8 cellular contexts compared by ENCODE assay signal in genomic region chr11:10302294-10302743, GRCh38. TPM values are rescaled to one million over a fixed set of nuclear protein-coding genes. Genes with fewer than 3 reads are reported as not detected.
DNase-seq lines count a peak whose midpoint lies in the region; ATAC-seq and TF ChIP-seq lines count a peak whose summit lies in the region.

No MANE protein-coding gene starts in this region.

- peak overlapping the region in 1 of 2 experiments; percentile 73 for H3K14ac ChIP-seq in mesenchymal stem cell (ENCODE audit: low read length in 2 of 2)

- H4K8ac ChIP-seq in mesenchymal stem cell (ENCODE audit: low read length) = peak overlapping the region; percentile 78

- H3K36me3 ChIP-seq in mesenchymal stem cell (ENCODE audit: control insufficient read depth in 1 of 2, insufficient read depth in 2 of 2, low read depth in 1 of 2, low read length in 2 of 2) = peaks cover 19 to 37% of the 10 kb centered on the region in 2 experiments

- H4K91ac ChIP-seq in mesenchymal stem cell (ENCODE audit: low read length) = peak overlapping the region; percentile 98

- peak overlapping the region; percentile 73 to 94 for H3K4ac ChIP-seq in mesenchymal stem cell (ENCODE audit: low read depth in 1 of 2, low read length in 2 of 2)

- H3K9me3 ChIP-seq in mesenchymal stem cell (ENCODE audit: control insufficient read depth, low read length) = peaks cover 3% of the 10 kb centered on the region

- H3K4me1 ChIP-seq in mesenchymal stem cell (ENCODE audit: control insufficient read depth, insufficient read depth, low read depth, low read length) = peaks cover 6% of the 10 kb centered on the region

- peak overlapping the region; percentile 58 for H2BK120ac ChIP-seq in mesenchymal stem cell (ENCODE audit: low read depth, low read length)

- H3K36me3 Mint-ChIP-seq in IgD-negative memory B cell = no peaks in the 10 kb centered on the region

- H3K23ac ChIP-seq in mesenchymal stem cell (ENCODE audit: low read length in 2 of 2) = peak overlapping the region in 1 of 2 experiments; percentile 85

- peak overlapping the region; percentile 89 for H2BK5ac ChIP-seq in mesenchymal stem cell (ENCODE audit: low read depth, low read length, poor library complexity, severe bottlenecking)

- TF ChIP-seq CTCF in AG09309 (IDR thresholded peaks at IDR 0.05; ENCODE audit: control insufficient read depth, insufficient read depth, low read depth, low read length, missing control alignments) = no peak
- no peak for TF ChIP-seq CTCF in cardiac fibroblast (IDR thresholded peaks at IDR 0.05; ENCODE audit: low read depth, low read length)
- TF ChIP-seq CTCF in GM20000 (IDR thresholded peaks at IDR 0.05; ENCODE audit: extremely low read depth, missing control alignments) = no peak

- peaks cover 3% of the 10 kb centered on the region for H3K79me1 ChIP-seq in mesenchymal stem cell (replicated peaks; ENCODE audit: low read length, poor library complexity, severe bottlenecking)

- peak overlapping the region; percentile 97 for H3K27ac ChIP-seq in mesenchymal stem cell (ENCODE audit: low read length, poor library complexity, severe bottlenecking)

- H2AFZ ChIP-seq in mesenchymal stem cell (ENCODE audit: low read depth, low read length) = no peak overlapping the region

- peak overlapping the region; percentile 92 for H3K4me2 ChIP-seq in mesenchymal stem cell (ENCODE audit: low read length, poor library complexity, severe bottlenecking)

- DNase-seq in AG09309 (ENCODE audit: low read depth) = no peak
- no peak for DNase-seq in cardiac fibroblast (ENCODE audit: low read depth in 2 of 2)
- peak; percentile 69 for DNase-seq in mesenchymal stem cell
- no peak for DNase-seq in GM20000 (ENCODE audit: low spot score)
- DNase-seq in activated CD4-positive, alpha-beta T cell treated with anti-CD3 and anti-CD28 coated beads for 48 hours = no peak

- no peaks in the 10 kb centered on the region for H3K9me3 Mint-ChIP-seq in IgD-negative memory B cell

- peak overlapping the region; percentile 90 to 99 (median 98) for H3K4me3 Mint-ChIP-seq in IgD-negative memory B cell

- H3K4me3 ChIP-seq in AG09309 (ENCODE audit: control insufficient read depth, low read depth, low read length) = peak overlapping the region; percentile 98
- H3K4me3 ChIP-seq in cardiac fibroblast (replicated peaks in 1 of 2; ENCODE audit: low read depth in 2 of 2, low read length in 2 of 2) = peak overlapping the region; percentile 89 to 98
- H3K4me3 ChIP-seq in mesenchymal stem cell (ENCODE audit: insufficient read depth in 1 of 2, low read depth in 1 of 2, low read length in 2 of 2) = peak overlapping the region; percentile 68 to 93

- peak overlapping the region; percentile 93 to 99 for H3K18ac ChIP-seq in mesenchymal stem cell (ENCODE audit: low read depth in 1 of 2, low read length in 2 of 2)

- H2AK5ac ChIP-seq in mesenchymal stem cell (ENCODE audit: low read length, severe bottlenecking) = peak overlapping the region; percentile 91

- 7% methylated on average over 13 of the region's 13 CpGs for WGBS in mesenchymal stem cell

- ATAC-seq in HG02588 (IDR thresholded peaks at IDR 0.05; ENCODE audit: unreplicated experiment) (no peak), GM18502 (IDR thresholded peaks at IDR 0.05; ENCODE audit: poor library complexity, unreplicated experiment) (no peak)

- H3K27me3 ChIP-seq in mesenchymal stem cell (ENCODE audit: control insufficient read depth in 1 of 2, insufficient read depth in 1 of 2, low read length in 2 of 2) = no peaks in the 10 kb centered on the region

- peaks cover 29% of the 10 kb centered on the region for H3K27me3 Mint-ChIP-seq in IgD-negative memory B cell

- H2BK12ac ChIP-seq in mesenchymal stem cell (ENCODE audit: low read length in 2 of 2) = peak overlapping the region; percentile 64 to 99

- peak overlapping the region; percentile 96 for H2BK15ac ChIP-seq in mesenchymal stem cell (ENCODE audit: low read depth, poor library complexity, severe bottlenecking)

- peak overlapping the region; percentile 21 to 96 (median 91) for H3K27ac Mint-ChIP-seq in IgD-negative memory B cell

- H3K9ac ChIP-seq in mesenchymal stem cell (ENCODE audit: low read length) = peak overlapping the region; percentile 100

- peaks cover 11 to 24% (median 19%) of the 10 kb centered on the region in 3 donors for H3K4me1 Mint-ChIP-seq in IgD-negative memory B cell

RNA-seq across cellular contexts. Expression of gene ADM, which starts 2.6 kb away (rescaled TPM):
- polyA plus RNA-seq in IgD-negative memory B cell = 0.14 TPM
- 90.3 TPM for polyA plus RNA-seq in mesenchymal stem cell (2013, experiment 1 of 2)
- 87.3 TPM for polyA plus RNA-seq in mesenchymal stem cell (2013, experiment 2 of 2)

RNA-seq across cellular contexts. Expression of gene SBF2, which starts 8.3 kb away (rescaled TPM):
- polyA plus RNA-seq in IgD-negative memory B cell = 2.6 TPM
- polyA plus RNA-seq in mesenchymal stem cell (2013, experiment 1 of 2) = 21.0 TPM
- 20.2 TPM for polyA plus RNA-seq in mesenchymal stem cell (2013, experiment 2 of 2)
